ENCODE assay signal across 9 cellular contexts in genomic region chr1:49576327-49576901, GRCh38.
"Had no signal": no experiment of that assay in that cellular context is flagged by ENCODE, and none has a peak within 500 bp of the region (broad histone marks: within the 10 kb centered on the region; RNA-seq: fewer than 3 reads in every experiment).

No MANE protein-coding gene starts in this region.

- H3K27ac Mint-ChIP-seq: HFFc6 had no signal

- H3K4me3 ChIP-seq: GM23248, HAP-1, K562 had no signal

- H3K9me3 ChIP-seq: HAP-1 had no signal

- H3K36me3 ChIP-seq: HAP-1 had no signal

- H2AFZ ChIP-seq: GM23248 had no signal

- DNase-seq: GM23248, GOT3, H7, HFFc6, IMR-90, KG1 had no signal

- ATAC-seq: HCT116, K562 had no signal

- H3K4me3 Mint-ChIP-seq: HFFc6 had no signal

- H3K4me1 ChIP-seq: HAP-1 had no signal

- H3K9ac ChIP-seq: GM23248 had no signal

- H3K27ac ChIP-seq: GM23248 had no signal
